10 cellular contexts compared by ENCODE assay signal in the genomic region with DNA sequence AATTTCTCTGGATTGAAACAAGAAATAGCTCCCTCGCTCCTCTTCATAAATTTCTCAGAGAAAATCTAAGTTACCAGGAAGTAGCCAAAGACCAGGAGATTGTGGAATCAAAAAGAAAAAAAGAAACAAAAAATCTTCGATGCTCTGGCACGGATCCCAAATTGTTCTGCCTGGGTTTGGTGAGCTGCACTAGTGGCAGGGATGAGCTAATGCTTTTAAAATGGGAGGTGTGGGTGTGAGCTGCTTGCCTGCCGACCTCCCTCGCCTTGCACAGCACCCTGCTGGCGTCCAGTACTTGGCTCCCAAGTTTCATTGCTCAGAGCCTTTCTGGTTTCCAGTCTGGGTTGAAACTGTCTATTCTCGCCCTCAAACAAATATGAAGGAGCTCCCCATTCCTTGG. TPM values are rescaled to one million over a fixed set of nuclear protein-coding genes. Genes with fewer than 3 reads are reported as not detected.
DNase-seq lines count a peak whose midpoint lies in the region; ATAC-seq and TF ChIP-seq lines count a peak whose summit lies in the region.
"Had no signal": no experiment of that assay in that cellular context is flagged by ENCODE, and none has a peak within 500 bp of the region (broad histone marks: within the 10 kb centered on the region; RNA-seq: fewer than 3 reads in every experiment).

No MANE protein-coding gene starts in this region.

- H3K27ac ChIP-seq in heart right ventricle = peak overlapping the region; percentile 11 to 96 (median 89)
- H3K27ac ChIP-seq in psoas muscle = peak overlapping the region; percentile 71

- no peak for TF ChIP-seq CTCF in AG09309 (IDR thresholded peaks at IDR 0.05; ENCODE audit: control insufficient read depth, insufficient read depth, low read depth, low read length, missing control alignments)
- no peak for TF ChIP-seq CTCF in heart right ventricle (IDR thresholded peaks at IDR 0.05)
- TF ChIP-seq CTCF in psoas muscle (IDR thresholded peaks at IDR 0.05) = no peak

- H3K4me1 ChIP-seq in heart right ventricle (peaks cover 14 to 79% (median 59%) of the 10 kb centered on the region in 9 donors), psoas muscle (peaks cover 5% of the 10 kb centered on the region)

- peak in 5 of 8 donors; percentile 28 to 71 (median 46) for ATAC-seq in heart right ventricle
- ATAC-seq in psoas muscle = no peak

- H3K9me3 ChIP-seq in heart right ventricle = no peaks in the 10 kb centered on the region
- no peaks in the 10 kb centered on the region for H3K9me3 ChIP-seq in psoas muscle

- H3K36me3 ChIP-seq in heart right ventricle = peaks cover 0 to 16% (median 0%) of the 10 kb centered on the region in 9 donors
- H3K36me3 ChIP-seq in psoas muscle (ENCODE audit: insufficient read depth in 1 of 2, low read depth in 1 of 2) = no peaks in the 10 kb centered on the region

- 19 to 21% methylated on average over 7 of the region's 7 CpGs for WGBS in heart right ventricle, 2 donors
- 44 to 46% (median 45%) methylated on average over 7 of the region's 7 CpGs for WGBS in psoas muscle, 3 donors

- DNase-seq in AG09309 (ENCODE audit: low read depth) = no peak
- peak; percentile 10 for DNase-seq in amniotic epithelial cell (ENCODE audit: low read depth)
- DNase-seq in heart right ventricle = no peak
- no peak for DNase-seq in psoas muscle
- no peak for DNase-seq in effector CD4-positive, alpha-beta T cell
- no peak for DNase-seq in islet precursor cell
- DNase-seq in T-helper 9 cell = no peak
- no peak for DNase-seq in SHP77 (lab: John Stamatoyannopoulos, UW)
- DNase-seq: CD4-positive, alpha-beta memory T cell; T1000 had no signal

- intact Hi-C loops in heart right ventricle (cut with DNase I) (loop anchor here in 8 of 10 donors (1.0 to 10.0 kb wide), 8 partner anchors 33 to 193 kb away; no protein-coding TSS in a partner anchor), psoas muscle (cut with DNase I) (no loop called here)

- peak overlapping the region; percentile 92 for H3K4me3 ChIP-seq in AG09309 (ENCODE audit: control insufficient read depth, low read depth, low read length)
- peak overlapping the region; percentile 78 to 100 (median 97) for H3K4me3 ChIP-seq in heart right ventricle
- H3K4me3 ChIP-seq in psoas muscle = peak overlapping the region; percentile 78

- peaks cover 0 to 24% (median 0%) of the 10 kb centered on the region in 7 donors for H3K27me3 ChIP-seq in heart right ventricle
- peaks cover 0 to 45% (median 5%) of the 10 kb centered on the region in 3 donors for H3K27me3 ChIP-seq in psoas muscle (ENCODE audit: insufficient read depth in 3 of 3, low read length in 2 of 3)

RNA-seq across cellular contexts. Expression of a gene that starts 2.5 kb away (rescaled TPM):
- total RNA-seq in heart right ventricle = 100 to 1,000 TPM in 9 of 10 donors, 10 to 100 TPM in 1; 91.9 to 380 (median 166) TPM
- 100 to 1,000 TPM; 134 to 173 TPM for polyA plus RNA-seq in heart right ventricle
- total RNA-seq in psoas muscle = 100 to 1,000 TPM in 2 of 4 donors, 10 to 100 TPM in 2; 65.0 to 160 (median 92.5) TPM
- 10 to 100 TPM; 58.6 to 80.7 (median 65.0) TPM for polyA plus RNA-seq in psoas muscle
- polyA plus RNA-seq: CD4-positive, alpha-beta memory T cell had no signal

Comparison
In these comparisons a context has a peak if more than half of its experiments do, and no peak if none do; other contexts are left out.
1. ATAC-seq: peak in heart right ventricle (5 of 8); none in psoas muscle (0 of 4).
2. intact Hi-C loops: an anchor here in heart right ventricle (1.0 to 10.0 kb wide); none called in psoas muscle.
3. Peak in every context shown above with its lines, with median percentiles within 50 percentile points of each other: H3K4me3 ChIP-seq.